Comparison of ENCODE assay signal across 8 cellular contexts in genomic region chr2:230713331-230714121, GRCh38. TPM values are rescaled to one million over a fixed set of nuclear protein-coding genes. Genes with fewer than 3 reads are reported as not detected.
A peak's percentile ranks its signal among the peaks of the same experiment; 100 is the strongest.
DNase-seq lines count a peak whose midpoint lies in the region; ATAC-seq and TF ChIP-seq lines count a peak whose summit lies in the region.

No MANE protein-coding gene starts in this region.

- peaks cover 2 to 4% of the 10 kb centered on the region in 2 donors for H3K4me1 ChIP-seq in esophagus (ENCODE audit: control insufficient read depth in 2 of 2, insufficient read depth in 2 of 2, low read length in 1 of 2)
- H3K4me1 ChIP-seq in subcutaneous abdominal adipose tissue (ENCODE audit: control insufficient read depth in 5 of 5, insufficient read depth in 5 of 5, low read length in 5 of 5), result peaks cover 8 to 44% (median 42%) of the 10 kb centered on the region in 5 donors

- TF ChIP-seq CTCF in GM12875 (IDR thresholded peaks at IDR 0.05; ENCODE audit: borderline replicate concordance, insufficient read depth, low read depth, low read length), result no peak

- H3K9me3 ChIP-seq in esophagus (ENCODE audit: control insufficient read depth in 2 of 2, insufficient read depth in 1 of 2, low read depth in 1 of 2, low read length in 1 of 2), result no peaks in the 10 kb centered on the region
- no peaks in the 10 kb centered on the region for H3K9me3 ChIP-seq in subcutaneous abdominal adipose tissue (ENCODE audit: control insufficient read depth in 5 of 5, low read length in 5 of 5)

- peaks cover 0 to 3% of the 10 kb centered on the region in 2 donors for H3K36me3 ChIP-seq in esophagus (ENCODE audit: control insufficient read depth in 2 of 2, insufficient read depth in 2 of 2, low read length in 1 of 2)
- H3K36me3 ChIP-seq in subcutaneous abdominal adipose tissue (ENCODE audit: control insufficient read depth in 5 of 5, insufficient read depth in 5 of 5, low read length in 5 of 5), result peaks cover 0 to 2% (median 0%) of the 10 kb centered on the region in 5 donors

- no peaks in the 10 kb centered on the region for H3K27me3 ChIP-seq in esophagus (ENCODE audit: control insufficient read depth in 1 of 2, insufficient read depth in 2 of 2, low read length in 2 of 2)
- H3K27me3 ChIP-seq in subcutaneous abdominal adipose tissue (ENCODE audit: control insufficient read depth in 5 of 5, insufficient read depth in 4 of 5, low read length in 5 of 5), result no peaks in the 10 kb centered on the region

- H3K9ac ChIP-seq in subcutaneous abdominal adipose tissue (ENCODE audit: low read length in 5 of 5), result peak overlapping the region; percentile 88 to 98 (median 95)

- DNase-seq in NCI-H748 (lab: John Stamatoyannopoulos, UW; ENCODE audit: unreplicated experiment) (peak; percentile 45), activated T-cell treated with anti-CD3 and anti-CD28 coated beads for 48 hours (ENCODE audit: low read depth) (peak; percentile 25), myocyte (ENCODE audit: low read depth) (peak; percentile 30), SW480 (ENCODE audit: low spot score) (no peak)

- H3K27ac ChIP-seq in esophagus (ENCODE audit: low read depth in 2 of 2, low read length in 1 of 2) (peak overlapping the region; percentile 90 to 97), subcutaneous abdominal adipose tissue (ENCODE audit: low read depth, low read length) (peak overlapping the region; percentile 96)

- H3K4me3 ChIP-seq in GM12875 (ENCODE audit: low read depth, low read length), result peak overlapping the region; percentile 76
- H3K4me3 ChIP-seq in esophagus (ENCODE audit: low read depth in 1 of 2, low read length in 2 of 2), result peak overlapping the region; percentile 77 to 99
- peak overlapping the region; percentile 74 to 89 (median 77) for H3K4me3 ChIP-seq in subcutaneous abdominal adipose tissue (ENCODE audit: low read depth in 1 of 5, low read length in 5 of 5)

- WGBS in esophagus, 2 donors, result 0% methylated on average over 52 to 62 of the region's 62 CpGs

- peak; percentile 17 for ATAC-seq in HG02571 (IDR thresholded peaks at IDR 0.05; ENCODE audit: unreplicated experiment)

RNA-seq across cellular contexts. Expression of gene CAB39, which starts 0.9 kb away (rescaled TPM):
- 10 to 100 TPM; 29.7 to 33.6 TPM for polyA plus RNA-seq in esophagus
- 86.0 and 98.0 TPM in 2 replicates for total RNA-seq in myocyte
- 19.6 TPM for polyA plus RNA-seq in myocyte (2012)
